ENCODE assay signal across 8 cellular contexts in the genomic region with DNA sequence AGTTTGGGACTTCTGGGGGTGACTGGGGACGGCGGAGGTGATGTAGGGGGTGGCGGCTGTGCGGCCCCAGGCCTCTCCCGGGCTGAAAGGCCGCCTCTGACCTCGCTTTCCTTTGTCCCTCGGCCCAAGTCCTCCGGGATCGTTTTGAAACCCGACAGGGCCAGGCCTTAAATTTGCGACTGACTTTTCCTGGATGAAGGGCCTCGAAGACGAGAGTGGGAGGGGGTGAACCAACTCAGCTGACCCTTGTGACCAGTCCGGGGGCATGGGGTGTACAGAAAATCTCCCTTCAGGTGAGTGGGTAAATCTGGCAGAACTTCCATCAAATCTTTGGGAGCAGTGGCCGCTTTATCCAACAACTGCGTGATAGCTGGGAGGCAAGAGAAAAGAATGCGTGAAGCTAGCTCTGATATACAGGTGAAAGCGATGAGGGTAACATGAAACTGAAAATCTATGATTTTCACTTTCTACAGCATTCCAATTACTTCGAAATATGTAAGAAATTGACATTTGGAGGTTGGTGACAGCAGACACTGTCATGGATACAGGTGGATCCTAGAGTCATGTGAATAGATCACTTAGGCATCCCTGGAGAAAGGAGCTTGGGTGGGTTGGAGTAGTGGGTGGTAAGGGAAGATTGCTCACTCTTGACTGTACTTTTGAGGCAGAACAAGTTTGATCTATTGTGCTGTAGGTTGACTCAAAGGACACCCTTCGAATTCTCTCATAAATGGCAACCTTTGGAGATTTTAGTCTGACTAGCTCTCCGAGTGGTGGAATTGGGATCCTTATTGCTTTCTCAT. TPM values are rescaled to one million over a fixed set of nuclear protein-coding genes. Genes with fewer than 3 reads are reported as not detected.
DNase-seq lines count a peak whose midpoint lies in the region; ATAC-seq, FAIRE-seq and TF ChIP-seq lines count a peak whose summit lies in the region.

No MANE protein-coding gene starts in this region.

- peak overlapping the region; percentile 99 for H3K4me2 ChIP-seq in astrocyte (ENCODE audit: low read length)

- peak overlapping the region; percentile 97 for H3K27ac Mint-ChIP-seq in stimulated activated naive CD8-positive, alpha-beta T cell treated with anti-CD3 and anti-CD28 coated beads, Interleukin-15, Interleukin-2, amounts not matched to agents 100 ng/mL and 50 ng/mL, for 24 hours
- H3K27ac Mint-ChIP-seq in astrocyte (ENCODE audit: unreplicated experiment), result peak overlapping the region; percentile 95

- H3K36me3 Mint-ChIP-seq in stimulated activated naive CD8-positive, alpha-beta T cell treated with anti-CD3 and anti-CD28 coated beads, Interleukin-15, Interleukin-2, amounts not matched to agents 100 ng/mL and 50 ng/mL, for 24 hours (ENCODE audit: low read depth), result peaks cover 24% of the 10 kb centered on the region
- peaks cover 9% of the 10 kb centered on the region for H3K36me3 Mint-ChIP-seq in astrocyte (ENCODE audit: low read depth, unreplicated experiment)

- TF ChIP-seq POLR2A in right lobe of liver (IDR thresholded peaks at IDR 0.05), result no peak
- no peak for TF ChIP-seq POLR2A in transverse colon (IDR thresholded peaks at IDR 0.05)

- ATAC-seq in stimulated activated naive CD8-positive, alpha-beta T cell treated with anti-CD3 and anti-CD28 coated beads, Interleukin-15, Interleukin-2, amounts not matched to agents 100 U/mL and 50 U/mL, for 24 hours, result no peak
- ATAC-seq in right lobe of liver, result peak; percentile 1 to 13 (median 3)
- ATAC-seq in HG03159 (IDR thresholded peaks at IDR 0.05; ENCODE audit: unreplicated experiment), result no peak

- peak overlapping the region; percentile 95 for H3K27ac ChIP-seq in astrocyte (ENCODE audit: low read depth, low read length)
- H3K27ac ChIP-seq in right lobe of liver, result peak overlapping the region; percentile 90 to 97 (median 95)
- peak overlapping the region; percentile 93 to 98 (median 96) for H3K27ac ChIP-seq in transverse colon

- no peaks in the 10 kb centered on the region for H3K9me3 Mint-ChIP-seq in stimulated activated naive CD8-positive, alpha-beta T cell treated with anti-CD3 and anti-CD28 coated beads, Interleukin-15, Interleukin-2, amounts not matched to agents 100 ng/mL and 50 ng/mL, for 24 hours
- no peaks in the 10 kb centered on the region for H3K9me3 Mint-ChIP-seq in astrocyte (ENCODE audit: unreplicated experiment)

- H3K9me3 ChIP-seq in astrocyte (ENCODE audit: insufficient read depth, low read depth, low read length), result no peaks in the 10 kb centered on the region
- H3K9me3 ChIP-seq in right lobe of liver, result no peaks in the 10 kb centered on the region
- no peaks in the 10 kb centered on the region for H3K9me3 ChIP-seq in transverse colon

- intact Hi-C loops in right lobe of liver (cut with DNase I) (no loop called here), transverse colon (cut with DNase I; ENCODE audit: low total_unique reads) (loop anchor here (10.0 kb wide), 2 partner anchors 61 to 331 kb away; a partner anchor contains a TSS)

- H3K9ac ChIP-seq in astrocyte (ENCODE audit: low read length), result peak overlapping the region; percentile 97

- peaks cover 35% of the 10 kb centered on the region for H3K4me1 Mint-ChIP-seq in stimulated activated naive CD8-positive, alpha-beta T cell treated with anti-CD3 and anti-CD28 coated beads, Interleukin-15, Interleukin-2, amounts not matched to agents 100 ng/mL and 50 ng/mL, for 24 hours (ENCODE audit: low read depth)
- peaks cover 28% of the 10 kb centered on the region for H3K4me1 Mint-ChIP-seq in astrocyte (ENCODE audit: low read depth, unreplicated experiment)

- in situ Hi-C loops in transverse colon (cut with MboI; ENCODE audit: low pct_ligation_motif_present in 1 of 4, low pct_unique_long_range_greater_than_20kb in 1 of 4, low sequenced_read_pairs in 3 of 4), result loop anchor here (5.0 to 25.0 kb wide), 6 partner anchors 208 to 448 kb away; a partner anchor contains a TSS

- H3K27me3 Mint-ChIP-seq in stimulated activated naive CD8-positive, alpha-beta T cell treated with anti-CD3 and anti-CD28 coated beads, Interleukin-15, Interleukin-2, amounts not matched to agents 100 ng/mL and 50 ng/mL, for 24 hours, result no peaks in the 10 kb centered on the region
- H3K27me3 Mint-ChIP-seq in astrocyte (ENCODE audit: low read depth, unreplicated experiment), result peaks cover 14% of the 10 kb centered on the region

- H2AFZ ChIP-seq in astrocyte (ENCODE audit: low read depth, low read length), result peak overlapping the region; percentile 61

- H4K20me1 ChIP-seq in astrocyte (ENCODE audit: insufficient read depth, low read length), result peaks cover 52% of the 10 kb centered on the region

- H3K79me2 ChIP-seq in astrocyte (ENCODE audit: insufficient read depth, low read length), result peaks cover 56% of the 10 kb centered on the region

- no peaks in the 10 kb centered on the region for H3K27me3 ChIP-seq in astrocyte (ENCODE audit: insufficient read depth, low read length)
- no peaks in the 10 kb centered on the region for H3K27me3 ChIP-seq in right lobe of liver
- no peaks in the 10 kb centered on the region for H3K27me3 ChIP-seq in transverse colon

- H3K4me3 ChIP-seq in astrocyte (ENCODE audit: insufficient read depth, low read depth, low read length), result peak overlapping the region; percentile 90
- peak overlapping the region; percentile 60 to 82 (median 77) for H3K4me3 ChIP-seq in right lobe of liver
- peak overlapping the region; percentile 69 to 86 (median 84) for H3K4me3 ChIP-seq in transverse colon

- H3K4me1 ChIP-seq in astrocyte (ENCODE audit: insufficient read depth, low read length), result peaks cover 22% of the 10 kb centered on the region
- H3K4me1 ChIP-seq in right lobe of liver, result peaks cover 0 to 70% (median 24%) of the 10 kb centered on the region in 4 donors
- H3K4me1 ChIP-seq in transverse colon, result peaks cover 20 to 57% (median 41%) of the 10 kb centered on the region in 4 donors

- H3K36me3 ChIP-seq in astrocyte (ENCODE audit: insufficient read depth, low read length) (peaks cover 5% of the 10 kb centered on the region), right lobe of liver (no peaks in the 10 kb centered on the region), transverse colon (no peaks in the 10 kb centered on the region)

- WGBS in right lobe of liver (ENCODE audit: insufficient coverage, low coverage, low lambda C conversion rate, missing lambda C conversion rate), result 11% methylated on average over 13 of the region's 22 CpGs
- WGBS in transverse colon (ENCODE audit: low coverage in 1 of 2), 2 donors, result 5 to 10% methylated on average over 3 to 22 of the region's 22 CpGs

- no peak for FAIRE-seq in astrocyte (lab: Jason Lieb, UNC)

- no peak for DNase-seq in stimulated activated naive CD8-positive, alpha-beta T cell treated with anti-CD3 and anti-CD28 coated beads, Interleukin-15, Interleukin-2, amounts not matched to agents 100 U/mL and 50 U/mL, for 24 hours
- DNase-seq in astrocyte (ENCODE audit: low read depth), result no peak
- DNase-seq in right lobe of liver, result peak in 1 of 3 donors; percentile 60
- DNase-seq in transverse colon, result peak; percentile 24
- DNase-seq in SW 1271 (lab: John Stamatoyannopoulos, UW), result no peak
- no peak for DNase-seq in NK-92 treated with Interleukin-12 subunit alpha and Interleukin-12 subunit beta, amount 100 ng/mL, for 24 hours (lab: John Stamatoyannopoulos, UW)

- no peak for TF ChIP-seq EP300 in transverse colon (IDR thresholded peaks at IDR 0.05; ENCODE audit: low read depth)

- TF ChIP-seq CTCF in astrocyte (IDR thresholded peaks at IDR 0.05; ENCODE audit: insufficient read depth, low read depth, low read length) (no peak), right lobe of liver (IDR thresholded peaks at IDR 0.05) (no peak), transverse colon (IDR thresholded peaks at IDR 0.05) (no peak)

- peak overlapping the region; percentile 97 for H3K4me3 Mint-ChIP-seq in stimulated activated naive CD8-positive, alpha-beta T cell treated with anti-CD3 and anti-CD28 coated beads, Interleukin-15, Interleukin-2, amounts not matched to agents 100 ng/mL and 50 ng/mL, for 24 hours
- peak overlapping the region; percentile 100 for H3K4me3 Mint-ChIP-seq in astrocyte (ENCODE audit: unreplicated experiment)

RNA-seq across cellular contexts. Expression of a gene that starts 0.9 kb away (rescaled TPM):
- total RNA-seq in astrocyte (60.5 and 64.3 TPM in 2 replicates), right lobe of liver (10 to 100 TPM; 51.4 to 77.5 (median 56.0) TPM), transverse colon (10 to 100 TPM; 31.8 to 71.5 (median 51.3) TPM)

RNA-seq across cellular contexts. Expression of a gene that starts 49.0 kb away (rescaled TPM):
- total RNA-seq in astrocyte, result 40.8 and 42.5 TPM in 2 replicates
- 10 to 100 TPM in 5 of 6 experiments, 1 to 10 TPM in 1; 9.9 to 15.5 (median 12.4) TPM for total RNA-seq in right lobe of liver
- total RNA-seq in transverse colon, result 10 to 100 TPM; 32.6 to 72.2 (median 58.7) TPM

Comparison
In these comparisons a context has a peak if more than half of its experiments do, and no peak if none do; other contexts are left out.
1. ATAC-seq: peak in right lobe of liver (4 of 4); none in stimulated activated naive CD8-positive, alpha-beta T cell treated with anti-CD3 and anti-CD28 coated beads, Interleukin-15, Interleukin-2, amounts not matched to agents 100 U/mL and 50 U/mL, for 24 hours (single experiment) and HG03159 (single experiment).
2. Peak in every context shown above with its lines, with median percentiles within 50 percentile points of each other: H3K27ac ChIP-seq and H3K4me3 ChIP-seq.